ENCODE assay signal across 8 cellular contexts in genomic region chr5:119315516-119315949, GRCh38. TPM values are rescaled to one million over a fixed set of nuclear protein-coding genes. Genes with fewer than 3 reads are reported as not detected.
DNase-seq lines count a peak whose midpoint lies in the region; ATAC-seq and TF ChIP-seq lines count a peak whose summit lies in the region.

No MANE protein-coding gene starts in this region.

- H3K36me3 ChIP-seq in RWPE2 (ENCODE audit: low read depth): peaks cover 4% of the 10 kb centered on the region; the same call in 1 of the 2 replicates
- H3K36me3 ChIP-seq in breast epithelium: no peaks in the 10 kb centered on the region

- TF ChIP-seq POLR2A in breast epithelium (IDR thresholded peaks at IDR 0.05): no peak

- ATAC-seq in GM19463 (IDR thresholded peaks at IDR 0.05; ENCODE audit: unreplicated experiment) (peak; percentile 73), HG03442 (IDR thresholded peaks at IDR 0.05; ENCODE audit: unreplicated experiment) (peak; percentile 69), RWPE2 (ENCODE audit: low read depth) (peak; percentile 77)

- peaks cover 16% of the 10 kb centered on the region for H3K4me1 ChIP-seq in RWPE2 (ENCODE audit: insufficient read depth, poor library complexity, severe bottlenecking)
- H3K4me1 ChIP-seq in breast epithelium: no peaks in the 10 kb centered on the region

- intact Hi-C loops in breast epithelium (cut with DNase I; ENCODE audit: low total_unique reads): no loop called here

- H3K27ac ChIP-seq in RWPE2 (ENCODE audit: poor library complexity, severe bottlenecking) (no peak overlapping the region), breast epithelium (peak overlapping the region; percentile 16 to 20)

- H3K9me3 ChIP-seq in RWPE2 (ENCODE audit: severe bottlenecking) (no peaks in the 10 kb centered on the region), breast epithelium (no peaks in the 10 kb centered on the region)

- DNase-seq in GDM1 (lab: John Stamatoyannopoulos, UW) (peak; percentile 22), RWPE2 (ENCODE audit: low spot score) (no peak), breast epithelium (ENCODE audit: low spot score in 2 of 2) (no peak), myocyte (ENCODE audit: low read depth) (peak; percentile 54), SK-N-DZ (ENCODE audit: low spot score) (no peak), NCI-H2029 (lab: John Stamatoyannopoulos, UW) (no peak)

- H3K27me3 ChIP-seq in RWPE2 (ENCODE audit: insufficient read depth, poor library complexity, severe bottlenecking) (no peaks in the 10 kb centered on the region), breast epithelium (no peaks in the 10 kb centered on the region)

- H3K4me3 ChIP-seq in RWPE2 (ENCODE audit: severe bottlenecking): no peak overlapping the region
- no peak overlapping the region for H3K4me3 ChIP-seq in breast epithelium

- TF ChIP-seq CTCF in RWPE2 (IDR thresholded peaks at IDR 0.05; ENCODE audit: poor library complexity, severe bottlenecking): peak; percentile 57
- TF ChIP-seq CTCF in breast epithelium (IDR thresholded peaks at IDR 0.05): no peak

RNA-seq across cellular contexts. Expression of gene TNFAIP8, which starts 40.3 kb away (rescaled TPM):
- total RNA-seq in breast epithelium (100 to 1,000 TPM in 1 of 3 donors, 10 to 100 TPM in 2; 35.4 to 167 (median 37.3) TPM), myocyte (11.8 and 25.6 TPM in 2 replicates)
- polyA plus RNA-seq in myocyte (2012): 8.9 TPM
- 14.9 and 17.9 TPM in 2 replicates for polyA plus RNA-seq in SK-N-DZ (2014; cell fraction: cytosol; rRNA removed)
- 5.8 and 12.8 TPM in 2 replicates for polyA plus RNA-seq in SK-N-DZ (2014; cell fraction: nucleus; rRNA removed)

Comparison
In these comparisons a context has a peak if more than half of its experiments do, and no peak if none do; other contexts are left out.
1. DNase-seq: peak in GDM1 (single experiment) and myocyte (single experiment); none in RWPE2 (single experiment), breast epithelium (0 of 2), SK-N-DZ (single experiment) and NCI-H2029 (single experiment).
2. Peak in every context shown above with its lines, with median percentiles within 50 percentile points of each other: ATAC-seq.